1 cellular context compared by ENCODE assay signal in genomic region chr10:7529638-7530037, GRCh38.
TF ChIP-seq lines count a peak whose summit lies in the region.

No MANE protein-coding gene starts in this region.

TF ChIP-seq in SK-N-SH, 30 proteins besides CTCF, POLR2A, EP300 and RAD21 (continued from another document):
- TF ChIP-seq REST (IDR thresholded peaks at IDR 0.05; ENCODE audit: low read depth, low read length) (no peak), YY1 (IDR thresholded peaks at IDR 0.05; ENCODE audit: low read depth) (no peak)
